ENCODE assay signal across 18 cellular contexts in the genomic region with DNA sequence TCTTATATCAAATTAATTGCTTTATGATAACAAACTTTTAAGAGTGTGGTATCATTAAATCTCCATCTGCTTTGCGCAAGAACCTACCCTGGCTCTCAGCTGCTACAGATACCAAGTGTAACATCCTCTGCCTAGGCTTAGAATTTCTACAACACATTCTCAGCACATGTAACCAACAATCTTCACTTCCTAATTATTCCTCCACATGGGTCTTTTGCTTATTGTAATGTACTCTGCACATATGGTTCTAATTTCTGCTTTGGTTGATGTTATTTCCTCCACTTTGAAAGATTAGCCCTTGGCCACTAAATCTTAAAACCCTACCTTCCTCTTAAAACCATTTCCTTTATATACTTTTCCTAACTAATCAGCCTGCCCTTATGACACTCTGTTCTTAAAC.
DNase-seq lines count a peak whose midpoint lies in the region; ATAC-seq and TF ChIP-seq lines count a peak whose summit lies in the region.
"Had no signal": no experiment of that assay in that cellular context is flagged by ENCODE, and none has a peak within 500 bp of the region (broad histone marks: within the 10 kb centered on the region; RNA-seq: fewer than 3 reads in every experiment).

No MANE protein-coding gene starts in this region.

- H3K9me3 ChIP-seq in adipocyte (ENCODE audit: control insufficient read depth, low read length), result no peaks in the 10 kb centered on the region
- H3K9me3 ChIP-seq in CD4-positive, alpha-beta T cell (ENCODE audit: control insufficient read depth, low read length), result no peaks in the 10 kb centered on the region
- H3K9me3 ChIP-seq: psoas muscle had no signal

- H3K27me3 Mint-ChIP-seq in HFFc6 (ENCODE audit: insufficient read depth), result no peaks in the 10 kb centered on the region
- H3K27me3 Mint-ChIP-seq in CD4-positive, alpha-beta T cell, result no peaks in the 10 kb centered on the region
- H3K27me3 Mint-ChIP-seq: brain, T-cell had no signal

- POLR2A ChIA-PET in CD4-positive, alpha-beta T cell (lab: Charles Lee), result no interaction called here

- no peak overlapping the region for H3K9ac ChIP-seq in adipocyte (ENCODE audit: low read length)

- ATAC-seq in CD4-positive, alpha-beta T cell (ENCODE audit: poor library complexity), result no peak
- no peak for ATAC-seq in HG02678 (IDR thresholded peaks at IDR 0.05; ENCODE audit: unreplicated experiment)
- ATAC-seq in GM21381 (IDR thresholded peaks at IDR 0.05; ENCODE audit: unreplicated experiment), result no peak
- ATAC-seq: K562, psoas muscle, T-cell had no signal

- no peak overlapping the region for H3K4me3 ChIP-seq in adipocyte (ENCODE audit: low read length)
- H3K4me3 ChIP-seq: K562, psoas muscle had no signal

- no peak overlapping the region for H3K27ac ChIP-seq in CD4-positive, alpha-beta T cell (ENCODE audit: low read depth, low read length)
- H3K27ac ChIP-seq: psoas muscle had no signal

- H3K36me3 Mint-ChIP-seq in HFFc6 (ENCODE audit: low read depth), result no peaks in the 10 kb centered on the region
- no peaks in the 10 kb centered on the region for H3K36me3 Mint-ChIP-seq in CD4-positive, alpha-beta T cell (ENCODE audit: low read depth)
- H3K36me3 Mint-ChIP-seq: brain, T-cell had no signal

- no peak overlapping the region; the same call in 1 of the 2 replicates for H3K4me3 Mint-ChIP-seq in HFFc6
- H3K4me3 Mint-ChIP-seq in CD4-positive, alpha-beta T cell, result no peak overlapping the region
- H3K4me3 Mint-ChIP-seq: brain, T-cell had no signal

- peaks cover 4% of the 10 kb centered on the region for H3K36me3 ChIP-seq in adipocyte (ENCODE audit: control insufficient read depth, insufficient read depth, low read length, severe bottlenecking)

- peaks cover 41% of the 10 kb centered on the region for H3K4me1 Mint-ChIP-seq in HFFc6 (ENCODE audit: low read depth)
- no peaks in the 10 kb centered on the region for H3K4me1 Mint-ChIP-seq in CD4-positive, alpha-beta T cell (ENCODE audit: low read depth)
- H3K4me1 Mint-ChIP-seq: T-cell had no signal

- H3K4me1 ChIP-seq in adipocyte (ENCODE audit: control insufficient read depth, insufficient read depth, low read length), result peaks cover 40% of the 10 kb centered on the region
- H3K4me1 ChIP-seq: psoas muscle had no signal

- CTCF ChIA-PET in CD4-positive, alpha-beta T cell (lab: Charles Lee), result no interaction called here

- intact Hi-C loops in CD4-positive, alpha-beta T cell (cut with DNase I, micrococcal nuclease), result no loop called here

- H3K27me3 ChIP-seq in adipocyte (replicated peaks; ENCODE audit: control insufficient read depth, insufficient read depth, low read length), result no peaks in the 10 kb centered on the region
- no peaks in the 10 kb centered on the region for H3K27me3 ChIP-seq in CD4-positive, alpha-beta T cell (ENCODE audit: control insufficient read depth, insufficient read depth, low read length)

- DNase-seq in AG09319 (ENCODE audit: extremely low read depth, low read depth), result peak; percentile 18
- DNase-seq in HFFc6, result peak; percentile 15
- DNase-seq in adipocyte (ENCODE audit: low read depth), result peak; percentile 54
- DNase-seq in iris pigment epithelial cell (ENCODE audit: low read depth), result peak; percentile 32
- DNase-seq in amniotic stem cell (lab: John Stamatoyannopoulos, UW), result no peak
- DNase-seq in CD4-positive, alpha-beta T cell, result no peak
- DNase-seq: ACHN; activated naive CD4-positive, alpha-beta T cell treated with Interleukin-2 at 50 U/mL for 16 hours; activated T-cell treated with anti-CD3 and anti-CD28 coated beads for 4 hours; DND-41; NCI-H187; NCI-H345; psoas muscle; T-cell had no signal

- no peaks in the 10 kb centered on the region for H3K9me3 Mint-ChIP-seq in HFFc6
- no peaks in the 10 kb centered on the region for H3K9me3 Mint-ChIP-seq in CD4-positive, alpha-beta T cell

- TF ChIP-seq CTCF in AG09319 (IDR thresholded peaks at IDR 0.05; ENCODE audit: low read depth, low read length), result no peak
- TF ChIP-seq CTCF in HFFc6 (IDR thresholded peaks at IDR 0.05), result no peak
- TF ChIP-seq CTCF in CD4-positive, alpha-beta T cell (IDR thresholded peaks at IDR 0.05), result no peak

- H3K27ac Mint-ChIP-seq in HFFc6, result 0 out of 2 replicates have a peak overlapping the region, but pooled peaks have one; percentile 5
- no peak overlapping the region for H3K27ac Mint-ChIP-seq in CD4-positive, alpha-beta T cell
- H3K27ac Mint-ChIP-seq: T-cell had no signal

Comparison
In these comparisons a context has a peak if more than half of its experiments do, and no peak if none do; other contexts are left out.
1. DNase-seq: peak in AG09319 (single experiment), HFFc6 (single experiment), adipocyte (single experiment) and iris pigment epithelial cell (single experiment); none in amniotic stem cell (single experiment) and CD4-positive, alpha-beta T cell (0 of 10).